Comparison of ENCODE assay signal across 21 cellular contexts in genomic region chr3:18061737-18062136, GRCh38.
"Had no signal": no experiment of that assay in that cellular context is flagged by ENCODE, and none has a peak within 500 bp of the region (broad histone marks: within the 10 kb centered on the region; RNA-seq: fewer than 3 reads in every experiment).

No MANE protein-coding gene starts in this region.

- H3K4me3 Mint-ChIP-seq: activated CD4-positive, alpha-beta memory T cell treated with anti-CD3 and anti-CD28 coated beads, Interleukin-2, amount 10 ng/mL, durations not matched to agents 7 days and 5 days; activated CD4-positive, alpha-beta T cell treated with anti-CD3 and anti-CD28 coated beads for 36 hours; activated naive CD8-positive, alpha-beta T cell treated with anti-CD3 and anti-CD28 coated beads for 36 hours; brain; natural killer cell; stimulated activated naive B cell treated with anti-CD40 and anti-IgM and Interleukin-4, amounts not matched to agents 10 μg/mL and 1 μg/mL and 100 μg/mL, for 72 hours had no signal

- H3K4me3 ChIP-seq: skin epidermis, transverse colon, vagina had no signal

- H3K4me1 ChIP-seq: transverse colon, vagina had no signal

- H3K4me1 Mint-ChIP-seq: activated CD4-positive, alpha-beta memory T cell treated with anti-CD3 and anti-CD28 coated beads, Interleukin-2, amount 10 ng/mL, durations not matched to agents 7 days and 5 days; activated CD4-positive, alpha-beta T cell treated with anti-CD3 and anti-CD28 coated beads for 36 hours; activated naive CD8-positive, alpha-beta T cell treated with anti-CD3 and anti-CD28 coated beads for 36 hours; brain; natural killer cell; stimulated activated naive B cell treated with anti-CD40 and anti-IgM and Interleukin-4, amounts not matched to agents 10 μg/mL and 1 μg/mL and 100 μg/mL, for 72 hours had no signal

- H3K27ac ChIP-seq: neutrophil, transverse colon, vagina had no signal

- ATAC-seq: activated CD4-positive, alpha-beta T cell treated with anti-CD3 and anti-CD28 coated beads for 36 hours; natural killer cell; stimulated activated naive B cell treated with anti-CD40 and anti-IgM and Interleukin-4, amounts not matched to agents 10 μg/mL and 1 μg/mL and 100 μg/mL, for 72 hours had no signal

- H3K27ac Mint-ChIP-seq: activated CD4-positive, alpha-beta memory T cell treated with anti-CD3 and anti-CD28 coated beads, Interleukin-2, amount 10 ng/mL, durations not matched to agents 7 days and 5 days; activated CD4-positive, alpha-beta T cell treated with anti-CD3 and anti-CD28 coated beads for 36 hours; activated naive CD8-positive, alpha-beta T cell treated with anti-CD3 and anti-CD28 coated beads for 36 hours; brain; natural killer cell; stimulated activated naive B cell treated with anti-CD40 and anti-IgM and Interleukin-4, amounts not matched to agents 10 μg/mL and 1 μg/mL and 100 μg/mL, for 72 hours had no signal

- H3K36me3 ChIP-seq: neutrophil, transverse colon, vagina had no signal

- H3K36me3 Mint-ChIP-seq: activated naive CD8-positive, alpha-beta T cell treated with anti-CD3 and anti-CD28 coated beads for 36 hours; natural killer cell; stimulated activated naive B cell treated with anti-CD40 and anti-IgM and Interleukin-4, amounts not matched to agents 10 μg/mL and 1 μg/mL and 100 μg/mL, for 72 hours had no signal

- H3K9me3 Mint-ChIP-seq: activated CD4-positive, alpha-beta memory T cell treated with anti-CD3 and anti-CD28 coated beads, Interleukin-2, amount 10 ng/mL, durations not matched to agents 7 days and 5 days; natural killer cell had no signal

- H3K9me3 ChIP-seq: neutrophil, transverse colon, vagina had no signal

- H3K27me3 Mint-ChIP-seq: activated CD4-positive, alpha-beta T cell treated with anti-CD3 and anti-CD28 coated beads for 36 hours; activated naive CD8-positive, alpha-beta T cell treated with anti-CD3 and anti-CD28 coated beads for 36 hours; brain; stimulated activated naive B cell treated with anti-CD40 and anti-IgM and Interleukin-4, amounts not matched to agents 10 μg/mL and 1 μg/mL and 100 μg/mL, for 72 hours had no signal

- H3K27me3 ChIP-seq: neutrophil, transverse colon, vagina had no signal

- DNase-seq: activated CD4-positive, alpha-beta memory T cell treated with anti-CD3 and anti-CD28 coated beads, Interleukin-2, amount 10 ng/mL, durations not matched to agents 7 days and 5 days; activated gamma-delta T cell; activated naive CD8-positive, alpha-beta T cell treated with anti-CD3 and anti-CD28 coated beads for 36 hours; activated T-cell treated with anti-CD3 and anti-CD28 coated beads, Interleukin-2, amount 50 U/mL, for 48 hours; cortex of kidney; effector CD4-positive, alpha-beta T cell; foreskin melanocyte; kidney glomerular epithelial cell; left ventricle myocardium superior; mesendoderm; natural killer cell; posterior cingulate gyrus; stimulated activated CD4-positive, alpha-beta T cell treated with anti-CD3 and anti-CD28 coated beads, Interleukin-15, amount 100 ng/mL, for 24 hours; stimulated activated CD4-positive, alpha-beta T cell treated with anti-CD3 and anti-CD28 coated beads, Interleukin-4, amount 100 ng/mL, for 1 hour; stimulated activated naive B cell treated with anti-CD40 and anti-IgM and Interleukin-4, amounts not matched to agents 10 μg/mL and 1 μg/mL and 100 μg/mL, for 72 hours; transverse colon had no signal
